8 cellular contexts compared by ENCODE assay signal in genomic region chr5:134738963-134739661, GRCh38. TPM values are rescaled to one million over a fixed set of nuclear protein-coding genes. Genes with fewer than 3 reads are reported as not detected.
DNase-seq lines count a peak whose midpoint lies in the region; ATAC-seq and TF ChIP-seq lines count a peak whose summit lies in the region.

No MANE protein-coding gene starts in this region.

- ATAC-seq in central memory CD8-positive, alpha-beta T cell (replicated peaks; ENCODE audit: extremely low read depth, poor library complexity, severe bottlenecking), result peak; percentile 22
- peak; percentile 52 for ATAC-seq in stimulated activated effector memory CD8-positive, alpha-beta T cell treated with anti-CD3 and anti-CD28 coated beads, Interleukin-12 subunit alpha, Interleukin-12 subunit beta, amount 100 ng/mL, for 72 hours

- no peaks in the 10 kb centered on the region for H3K36me3 ChIP-seq in kidney epithelial cell (ENCODE audit: control insufficient read depth, insufficient read depth, low read length)

- peak overlapping the region; percentile 97 for H3K27ac Mint-ChIP-seq in central memory CD8-positive, alpha-beta T cell (ENCODE audit: low read depth)
- peak overlapping the region; percentile 93 for H3K27ac Mint-ChIP-seq in stimulated activated effector memory CD8-positive, alpha-beta T cell treated with anti-CD3 and anti-CD28 coated beads, Interleukin-12 subunit alpha, Interleukin-12 subunit beta, amount 100 ng/mL, for 72 hours

- TF ChIP-seq CTCF in kidney epithelial cell (IDR thresholded peaks at IDR 0.05; ENCODE audit: insufficient read depth, low read length, poor library complexity, severe bottlenecking), result no peak

- peaks cover 24% of the 10 kb centered on the region for H3K4me1 Mint-ChIP-seq in central memory CD8-positive, alpha-beta T cell
- peaks cover 20% of the 10 kb centered on the region for H3K4me1 Mint-ChIP-seq in stimulated activated effector memory CD8-positive, alpha-beta T cell treated with anti-CD3 and anti-CD28 coated beads, Interleukin-12 subunit alpha, Interleukin-12 subunit beta, amount 100 ng/mL, for 72 hours

- peaks cover 12% of the 10 kb centered on the region for H3K36me3 Mint-ChIP-seq in central memory CD8-positive, alpha-beta T cell (ENCODE audit: insufficient read depth)
- H3K36me3 Mint-ChIP-seq in stimulated activated effector memory CD8-positive, alpha-beta T cell treated with anti-CD3 and anti-CD28 coated beads, Interleukin-12 subunit alpha, Interleukin-12 subunit beta, amount 100 ng/mL, for 72 hours, result peaks cover 48% of the 10 kb centered on the region

- H3K4me3 ChIP-seq in kidney epithelial cell (ENCODE audit: low read depth, low read length), result peak overlapping the region; percentile 88

- no peaks in the 10 kb centered on the region for H3K27me3 ChIP-seq in kidney epithelial cell (ENCODE audit: control insufficient read depth, insufficient read depth, low read length)

- H3K27me3 Mint-ChIP-seq in central memory CD8-positive, alpha-beta T cell, result no peaks in the 10 kb centered on the region

- peak overlapping the region; percentile 100 for H3K4me3 Mint-ChIP-seq in central memory CD8-positive, alpha-beta T cell
- peak overlapping the region; percentile 86 for H3K4me3 Mint-ChIP-seq in stimulated activated effector memory CD8-positive, alpha-beta T cell treated with anti-CD3 and anti-CD28 coated beads, Interleukin-12 subunit alpha, Interleukin-12 subunit beta, amount 100 ng/mL, for 72 hours

- DNase-seq in NCI-H1436 (lab: John Stamatoyannopoulos, UW) (peak; percentile 2), NCI-H1436 treated with DMSO at 0.1 percent for 48 hours (lab: John Stamatoyannopoulos, UW) (no peak), LHCN-M2 (ENCODE audit: low read depth) (peak; percentile 49), SW480 (ENCODE audit: low spot score) (peak; percentile 90), kidney epithelial cell (ENCODE audit: low read depth) (no peak), middle frontal gyrus (ENCODE audit: extremely low spot score, low spot score) (no peak)
- DNase-seq in central memory CD8-positive, alpha-beta T cell (ENCODE audit: low spot score in 2 of 2), result peak in 1 of 2 donors; percentile 21
- DNase-seq in stimulated activated effector memory CD8-positive, alpha-beta T cell treated with anti-CD3 and anti-CD28 coated beads, Interleukin-12 subunit alpha, Interleukin-12 subunit beta, amount 100 ng/mL, for 72 hours (ENCODE audit: low spot score in 2 of 2), result peak; percentile 8 to 65

- no peaks in the 10 kb centered on the region for H3K9me3 Mint-ChIP-seq in central memory CD8-positive, alpha-beta T cell
- H3K9me3 Mint-ChIP-seq in stimulated activated effector memory CD8-positive, alpha-beta T cell treated with anti-CD3 and anti-CD28 coated beads, Interleukin-12 subunit alpha, Interleukin-12 subunit beta, amount 100 ng/mL, for 72 hours, result no peaks in the 10 kb centered on the region

RNA-seq across cellular contexts. Expression of gene CAMLG, which starts 0.8 kb away (rescaled TPM):
- total RNA-seq in LHCN-M2 (2014; rRNA removed) (20.8 and 21.0 TPM in 2 replicates), kidney epithelial cell (23.1 and 24.5 TPM in 2 replicates)
- polyA plus RNA-seq in LHCN-M2 (2012), result 24.6 TPM

RNA-seq across cellular contexts. Expression of gene DDX46, which starts 19.5 kb away (rescaled TPM):
- total RNA-seq in LHCN-M2 (2014; rRNA removed) (24.4 and 29.4 TPM in 2 replicates), kidney epithelial cell (16.2 and 20.5 TPM in 2 replicates)
- polyA plus RNA-seq in LHCN-M2 (2012), result 20.2 TPM

Comparison
In these comparisons a context has a peak if more than half of its experiments do, and no peak if none do; other contexts are left out.
1. DNase-seq: peak in NCI-H1436 (single experiment), LHCN-M2 (single experiment), SW480 (single experiment) and stimulated activated effector memory CD8-positive, alpha-beta T cell treated with anti-CD3 and anti-CD28 coated beads, Interleukin-12 subunit alpha, Interleukin-12 subunit beta, amount 100 ng/mL, for 72 hours (2 of 2); none in NCI-H1436 treated with DMSO at 0.1 percent for 48 hours (single experiment), kidney epithelial cell (single experiment) and middle frontal gyrus (single experiment).